1 cellular context compared by ENCODE assay signal in the genomic region with DNA sequence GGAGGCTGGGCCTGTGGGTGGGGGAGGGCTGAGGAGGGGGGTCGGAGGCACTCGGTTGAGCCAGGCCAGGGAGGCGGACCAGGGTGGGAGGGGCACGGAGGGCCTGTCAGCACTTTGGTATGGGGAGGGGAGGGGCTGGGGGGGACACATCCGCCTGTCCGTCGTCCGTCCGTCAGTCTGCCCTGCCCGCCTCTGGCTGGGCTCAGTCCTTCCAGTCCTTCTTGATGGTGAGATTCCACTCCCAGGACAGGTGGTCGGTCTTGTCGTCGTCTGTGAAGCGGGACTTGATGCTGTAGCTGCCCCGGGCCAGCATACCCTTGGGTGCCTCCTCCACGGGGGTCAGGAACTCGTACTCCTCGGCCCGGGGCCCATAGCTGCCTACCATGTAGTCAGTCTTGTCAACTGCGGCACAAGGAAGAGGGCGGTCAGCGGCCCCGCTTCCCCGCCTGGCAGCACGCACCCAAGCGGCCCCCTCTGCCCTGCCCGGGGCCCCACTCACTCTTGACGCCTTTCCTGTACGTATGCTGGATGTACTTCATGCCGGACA.
A peak's percentile ranks its signal among the peaks of the same experiment; 100 is the strongest.
TF ChIP-seq lines count a peak whose summit lies in the region.

No MANE protein-coding gene starts in this region.

TF ChIP-seq in WTC11, 78 proteins besides CTCF, POLR2A, EP300 and RAD21 (continued from another document):
- TF ChIP-seq, protein P1, sequence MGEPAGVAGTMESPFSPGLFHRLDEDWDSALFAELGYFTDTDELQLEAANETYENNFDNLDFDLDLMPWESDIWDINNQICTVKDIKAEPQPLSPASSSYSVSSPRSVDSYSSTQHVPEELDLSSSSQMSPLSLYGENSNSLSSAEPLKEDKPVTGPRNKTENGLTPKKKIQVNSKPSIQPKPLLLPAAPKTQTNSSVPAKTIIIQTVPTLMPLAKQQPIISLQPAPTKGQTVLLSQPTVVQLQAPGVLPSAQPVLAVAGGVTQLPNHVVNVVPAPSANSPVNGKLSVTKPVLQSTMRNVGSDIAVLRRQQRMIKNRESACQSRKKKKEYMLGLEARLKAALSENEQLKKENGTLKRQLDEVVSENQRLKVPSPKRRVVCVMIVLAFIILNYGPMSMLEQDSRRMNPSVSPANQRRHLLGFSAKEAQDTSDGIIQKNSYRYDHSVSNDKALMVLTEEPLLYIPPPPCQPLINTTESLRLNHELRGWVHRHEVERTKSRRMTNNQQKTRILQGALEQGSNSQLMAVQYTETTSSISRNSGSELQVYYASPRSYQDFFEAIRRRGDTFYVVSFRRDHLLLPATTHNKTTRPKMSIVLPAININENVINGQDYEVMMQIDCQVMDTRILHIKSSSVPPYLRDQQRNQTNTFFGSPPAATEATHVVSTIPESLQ (CRISPR knock-in tag; IDR thresholded peaks at IDR 0.05): no peak
- TF ChIP-seq PRRX2 (CRISPR knock-in tag; IDR thresholded peaks at IDR 0.05): 0 out of 2 replicates have a peak, but pooled peaks have one; percentile 27
- TF ChIP-seq NR3C1 (CRISPR knock-in tag; conservative IDR thresholded peaks at IDR 0.05; ENCODE audit: low read depth): no peak
- TF ChIP-seq, protein P2, sequence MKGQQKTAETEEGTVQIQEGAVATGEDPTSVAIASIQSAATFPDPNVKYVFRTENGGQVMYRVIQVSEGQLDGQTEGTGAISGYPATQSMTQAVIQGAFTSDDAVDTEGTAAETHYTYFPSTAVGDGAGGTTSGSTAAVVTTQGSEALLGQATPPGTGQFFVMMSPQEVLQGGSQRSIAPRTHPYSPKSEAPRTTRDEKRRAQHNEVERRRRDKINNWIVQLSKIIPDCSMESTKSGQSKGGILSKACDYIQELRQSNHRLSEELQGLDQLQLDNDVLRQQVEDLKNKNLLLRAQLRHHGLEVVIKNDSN (CRISPR knock-in tag; IDR thresholded peaks at IDR 0.05): no peak
- TF ChIP-seq, protein P3, sequence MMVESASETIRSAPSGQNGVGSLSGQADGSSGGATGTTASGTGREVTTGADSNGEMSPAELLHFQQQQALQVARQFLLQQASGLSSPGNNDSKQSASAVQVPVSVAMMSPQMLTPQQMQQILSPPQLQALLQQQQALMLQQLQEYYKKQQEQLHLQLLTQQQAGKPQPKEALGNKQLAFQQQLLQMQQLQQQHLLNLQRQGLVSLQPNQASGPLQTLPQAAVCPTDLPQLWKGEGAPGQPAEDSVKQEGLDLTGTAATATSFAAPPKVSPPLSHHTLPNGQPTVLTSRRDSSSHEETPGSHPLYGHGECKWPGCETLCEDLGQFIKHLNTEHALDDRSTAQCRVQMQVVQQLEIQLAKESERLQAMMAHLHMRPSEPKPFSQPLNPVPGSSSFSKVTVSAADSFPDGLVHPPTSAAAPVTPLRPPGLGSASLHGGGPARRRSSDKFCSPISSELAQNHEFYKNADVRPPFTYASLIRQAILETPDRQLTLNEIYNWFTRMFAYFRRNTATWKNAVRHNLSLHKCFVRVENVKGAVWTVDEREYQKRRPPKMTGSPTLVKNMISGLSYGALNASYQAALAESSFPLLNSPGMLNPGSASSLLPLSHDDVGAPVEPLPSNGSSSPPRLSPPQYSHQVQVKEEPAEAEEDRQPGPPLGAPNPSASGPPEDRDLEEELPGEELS (CRISPR knock-in tag; IDR thresholded peaks at IDR 0.05): no peak
- TF ChIP-seq, protein P4, sequence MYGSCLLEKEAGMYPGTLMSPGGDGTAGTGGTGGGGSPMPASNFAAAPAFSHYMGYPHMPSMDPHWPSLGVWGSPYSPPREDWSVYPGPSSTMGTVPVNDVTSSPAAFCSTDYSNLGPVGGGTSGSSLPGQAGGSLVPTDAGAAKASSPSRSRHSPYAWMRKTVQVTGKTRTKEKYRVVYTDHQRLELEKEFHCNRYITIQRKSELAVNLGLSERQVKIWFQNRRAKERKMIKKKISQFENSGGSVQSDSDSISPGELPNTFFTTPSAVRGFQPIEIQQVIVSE (CRISPR knock-in tag; IDR thresholded peaks at IDR 0.05; ENCODE audit: borderline replicate concordance): no peak
- TF ChIP-seq GRHL2 (CRISPR knock-in tag; IDR thresholded peaks at IDR 0.05; ENCODE audit: insufficient replicate concordance, severe bottlenecking): no peak
- no peak for TF ChIP-seq KAT7 (CRISPR knock-in tag; IDR thresholded peaks at IDR 0.05; ENCODE audit: borderline replicate concordance)
- TF ChIP-seq, protein P5, sequence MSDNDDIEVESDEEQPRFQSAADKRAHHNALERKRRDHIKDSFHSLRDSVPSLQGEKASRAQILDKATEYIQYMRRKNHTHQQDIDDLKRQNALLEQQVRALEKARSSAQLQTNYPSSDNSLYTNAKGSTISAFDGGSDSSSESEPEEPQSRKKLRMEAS (CRISPR knock-in tag; IDR thresholded peaks at IDR 0.05): 0 out of 2 replicates have a peak, but pooled peaks have one; percentile 5
- no peak for TF ChIP-seq ATF1 (CRISPR knock-in tag; IDR thresholded peaks at IDR 0.05)
- TF ChIP-seq SOX15 (CRISPR knock-in tag; IDR thresholded peaks at IDR 0.05): no peak
- TF ChIP-seq, protein P6, sequence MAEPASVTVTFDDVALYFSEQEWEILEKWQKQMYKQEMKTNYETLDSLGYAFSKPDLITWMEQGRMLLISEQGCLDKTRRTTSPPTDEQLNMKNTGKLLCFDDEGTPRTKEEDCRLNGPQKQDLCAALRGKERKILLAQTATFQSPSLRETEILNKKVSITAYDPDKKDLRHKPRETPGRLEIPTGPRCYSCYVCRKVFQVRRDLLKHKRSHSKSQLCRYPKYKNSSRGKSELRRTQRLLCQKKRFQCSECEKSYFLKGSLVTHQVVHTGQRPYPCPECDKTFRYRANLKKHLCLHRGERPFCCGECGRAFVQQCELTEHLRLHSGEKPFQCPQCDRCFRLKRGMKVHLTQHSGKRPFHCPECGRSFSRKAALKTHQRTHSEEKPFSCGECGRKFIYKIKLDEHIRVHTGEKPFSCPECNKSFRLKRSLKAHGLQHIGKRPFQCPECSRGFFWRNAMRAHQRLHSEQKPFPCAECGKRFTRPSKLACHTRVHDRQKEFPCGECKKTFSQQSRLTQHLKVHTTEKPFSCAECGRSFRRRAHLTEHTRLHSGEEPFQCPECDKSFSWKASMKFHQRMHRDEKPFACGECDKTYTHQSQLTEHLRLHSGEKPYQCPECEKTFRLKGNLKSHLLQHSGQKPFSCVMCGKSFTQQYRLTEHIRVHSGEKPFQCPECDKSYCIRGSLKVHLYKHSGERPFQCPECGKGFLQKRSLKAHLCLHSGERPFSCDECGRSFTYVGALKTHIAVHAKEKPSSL (CRISPR knock-in tag; conservative IDR thresholded peaks at IDR 0.05): no peak
- no peak for TF ChIP-seq JUN (CRISPR knock-in tag; IDR thresholded peaks at IDR 0.05)
